In the genomic region with DNA sequence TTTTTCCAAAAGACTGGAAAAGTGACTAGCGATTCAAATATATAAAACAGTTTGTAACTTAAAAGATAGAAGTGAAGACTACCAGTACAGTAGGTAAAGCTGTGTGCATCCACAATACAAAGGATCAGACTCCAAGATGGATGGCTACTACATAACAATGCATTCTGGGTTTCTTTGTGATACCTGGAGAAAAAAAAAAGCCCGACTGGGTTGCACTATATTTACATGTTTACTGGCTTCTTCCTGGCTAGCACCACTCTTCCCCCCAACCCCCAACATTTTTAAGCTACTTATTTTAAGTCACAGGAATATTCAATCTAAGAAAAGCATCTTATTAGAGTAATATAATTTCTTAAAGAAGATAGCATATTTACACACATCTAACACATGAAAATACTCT, we compare ENCODE assay signal across 17 cellular contexts.
"Had no signal": no experiment of that assay in that cellular context is flagged by ENCODE, and none has a peak within 500 bp of the region (broad histone marks: within the 10 kb centered on the region; RNA-seq: fewer than 3 reads in every experiment).

No MANE protein-coding gene starts in this region.

- H3K4me3 Mint-ChIP-seq: activated naive CD4-positive, alpha-beta T cell treated with anti-CD3 and anti-CD28 coated beads for 36 hours; activated naive CD8-positive, alpha-beta T cell treated with anti-CD3 and anti-CD28 coated beads, Interleukin-2, amount 50 U/mL, for 24 hours; memory B cell; natural killer cell treated with Interleukin-12 subunit alpha and Interleukin-12 subunit beta and Interleukin-15 and Interleukin-18, amount 100 ng/mL, for 72 hours; stimulated activated naive CD8-positive, alpha-beta T cell treated with anti-CD3 and anti-CD28 coated beads, Interleukin-15, amount 100 ng/mL, for 72 hours had no signal

- ATAC-seq: activated naive CD8-positive, alpha-beta T cell treated with anti-CD3 and anti-CD28 coated beads, Interleukin-2, amount 50 U/mL, for 24 hours; gastroesophageal sphincter; left ventricle myocardium superior; natural killer cell treated with Interleukin-12 subunit alpha and Interleukin-12 subunit beta and Interleukin-15 and Interleukin-18, amount 100 ng/mL, for 72 hours; sciatic nerve; stimulated activated naive CD8-positive, alpha-beta T cell treated with anti-CD3 and anti-CD28 coated beads, Interleukin-15, amount 100 ng/mL, for 72 hours had no signal

- H3K27me3 ChIP-seq: gastroesophageal sphincter, heart right ventricle had no signal

- H3K4me3 ChIP-seq: gastroesophageal sphincter, heart right ventricle had no signal

- H3K4me1 ChIP-seq: gastroesophageal sphincter, heart right ventricle had no signal

- DNase-seq: activated CD4-positive, alpha-beta T cell treated with anti-CD3 and anti-CD28 coated beads, Interleukin-2, amount 50 U/mL, for 4 hours; activated CD4-positive, CD25-positive, alpha-beta regulatory T cell treated with anti-CD3 and anti-CD28 coated beads, Interleukin-2, amount 50 U/mL, for 72 hours; activated naive CD4-positive, alpha-beta T cell treated with anti-CD3 and anti-CD28 coated beads for 36 hours; activated naive CD8-positive, alpha-beta T cell treated with anti-CD3 and anti-CD28 coated beads, Interleukin-2, amount 50 U/mL, for 24 hours; activated T-cell treated with anti-CD3 and anti-CD28 coated beads, Interleukin-2, amount 50 U/mL, for 1 hour; aorta; dermis blood vessel endothelial cell; erythroblast; heart right ventricle; kidney; left ventricle myocardium superior; stimulated activated naive CD8-positive, alpha-beta T cell treated with anti-CD3 and anti-CD28 coated beads, Interleukin-15, amount 100 ng/mL, for 72 hours had no signal

- H3K36me3 Mint-ChIP-seq: natural killer cell treated with Interleukin-12 subunit alpha and Interleukin-12 subunit beta and Interleukin-15 and Interleukin-18, amount 100 ng/mL, for 72 hours had no signal

- H3K27me3 Mint-ChIP-seq: activated naive CD8-positive, alpha-beta T cell treated with anti-CD3 and anti-CD28 coated beads, Interleukin-2, amount 50 U/mL, for 24 hours; memory B cell; stimulated activated naive CD8-positive, alpha-beta T cell treated with anti-CD3 and anti-CD28 coated beads, Interleukin-15, amount 100 ng/mL, for 72 hours had no signal

- H3K27ac ChIP-seq: gastroesophageal sphincter, heart right ventricle had no signal

- H3K4me1 Mint-ChIP-seq: activated naive CD8-positive, alpha-beta T cell treated with anti-CD3 and anti-CD28 coated beads, Interleukin-2, amount 50 U/mL, for 24 hours; memory B cell; stimulated activated naive CD8-positive, alpha-beta T cell treated with anti-CD3 and anti-CD28 coated beads, Interleukin-15, amount 100 ng/mL, for 72 hours had no signal

- H3K27ac Mint-ChIP-seq: activated naive CD4-positive, alpha-beta T cell treated with anti-CD3 and anti-CD28 coated beads for 36 hours; activated naive CD8-positive, alpha-beta T cell treated with anti-CD3 and anti-CD28 coated beads, Interleukin-2, amount 50 U/mL, for 24 hours; activated T-helper 2 cell treated with anti-CD3 and anti-CD28 coated beads, Interferon-gamma antibody, Interleukin-2, Interleukin-4, amounts not matched to agents 10 μg/mL and 5 μg/mL and 100 μg/mL, durations not matched to agents 14 hours and 24 hours and 36 hours; natural killer cell treated with Interleukin-12 subunit alpha and Interleukin-12 subunit beta and Interleukin-15 and Interleukin-18, amount 100 ng/mL, for 72 hours had no signal

- H3K9me3 ChIP-seq: gastroesophageal sphincter had no signal

- H3K9me3 Mint-ChIP-seq: activated naive CD4-positive, alpha-beta T cell treated with anti-CD3 and anti-CD28 coated beads for 36 hours; activated naive CD8-positive, alpha-beta T cell treated with anti-CD3 and anti-CD28 coated beads, Interleukin-2, amount 50 U/mL, for 24 hours; activated T-helper 2 cell treated with anti-CD3 and anti-CD28 coated beads, Interferon-gamma antibody, Interleukin-2, Interleukin-4, amounts not matched to agents 10 μg/mL and 5 μg/mL and 100 μg/mL, durations not matched to agents 14 hours and 24 hours and 36 hours; natural killer cell treated with Interleukin-12 subunit alpha and Interleukin-12 subunit beta and Interleukin-15 and Interleukin-18, amount 100 ng/mL, for 72 hours; stimulated activated naive CD8-positive, alpha-beta T cell treated with anti-CD3 and anti-CD28 coated beads, Interleukin-15, amount 100 ng/mL, for 72 hours had no signal
